27 cellular contexts compared by ENCODE assay signal in the genomic region with DNA sequence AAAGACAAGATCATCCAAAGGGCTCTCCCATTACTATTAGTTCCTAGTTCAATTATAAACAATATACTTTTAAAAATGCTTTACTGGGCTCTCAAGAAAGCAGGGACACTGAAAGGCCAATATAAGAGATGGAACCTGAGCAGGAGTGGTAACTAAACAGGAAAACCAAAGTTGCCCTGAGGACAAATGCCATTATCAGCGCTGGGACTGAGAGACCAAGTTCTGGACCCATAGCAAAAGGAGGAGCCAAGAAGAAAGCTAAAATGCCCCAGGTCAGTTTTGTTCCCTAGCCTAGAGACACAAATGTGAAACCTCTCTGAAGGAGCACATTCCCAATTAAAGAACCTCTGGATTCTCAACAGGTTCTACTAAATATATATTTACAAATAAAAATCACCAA.
"Had no signal": no experiment of that assay in that cellular context is flagged by ENCODE, and none has a peak within 500 bp of the region (broad histone marks: within the 10 kb centered on the region; RNA-seq: fewer than 3 reads in every experiment).

No MANE protein-coding gene starts in this region.

- DNase-seq: dermis blood vessel endothelial cell; effector memory CD4-positive, alpha-beta T cell; foreskin keratinocyte; heart left ventricle; hippocampal formation; midbrain; naive thymus-derived CD4-positive, alpha-beta T cell; nephron progenitor cell; nucleus accumbens; stimulated activated CD4-positive, alpha-beta T cell treated with anti-CD3 and anti-CD28 coated beads, Interleukin-12 subunit alpha, Interleukin-12 subunit beta, amount 100 ng/mL, for 4 hours; stimulated activated CD4-positive, alpha-beta T cell treated with anti-CD3 and anti-CD28 coated beads, Interleukin-1b, Interleukin-23, amount 100 ng/mL, for 48 hours; stimulated activated CD4-positive, alpha-beta T cell treated with anti-CD3 and anti-CD28 coated beads, Interleukin-4, amount 100 ng/mL, for 1 hour; stimulated activated CD8-positive, alpha-beta memory T cell treated with anti-CD3 and anti-CD28 coated beads, Interleukin-4, amount 100 ng/mL, for 48 hours; stimulated activated naive CD4-positive, alpha-beta T cell; stomach had no signal

- H3K4me1 ChIP-seq: foreskin keratinocyte, heart left ventricle, prostate gland, right atrium auricular region had no signal

- H3K27ac ChIP-seq: coronary artery, esophagus muscularis mucosa, foreskin keratinocyte, gastroesophageal sphincter, prostate gland, right atrium auricular region, stomach had no signal

- ATAC-seq: foreskin keratinocyte; gastroesophageal sphincter; naive thymus-derived CD4-positive, alpha-beta T cell; sciatic nerve had no signal

- H3K4me3 ChIP-seq: coronary artery, esophagus muscularis mucosa, gastroesophageal sphincter, heart left ventricle, lung, prostate gland, right atrium auricular region, smooth muscle cell, stomach, thyroid gland had no signal

- H3K27me3 Mint-ChIP-seq: naive thymus-derived CD4-positive, alpha-beta T cell; type B pancreatic cell had no signal

- H3K4me2 ChIP-seq: smooth muscle cell had no signal

- H3K36me3 Mint-ChIP-seq: naive thymus-derived CD4-positive, alpha-beta T cell; type B pancreatic cell had no signal

- H3K27me3 ChIP-seq: esophagus muscularis mucosa, foreskin keratinocyte, gastroesophageal sphincter, heart left ventricle, right atrium auricular region, stomach, thyroid gland had no signal

- H3K27ac Mint-ChIP-seq: naive thymus-derived CD4-positive, alpha-beta T cell; nephron progenitor cell; type B pancreatic cell had no signal

- H3K9me3 ChIP-seq: esophagus muscularis mucosa, gastroesophageal sphincter, heart left ventricle, prostate gland, right atrium auricular region, stomach, thyroid gland had no signal

- H3K4me3 Mint-ChIP-seq: naive thymus-derived CD4-positive, alpha-beta T cell; nephron progenitor cell; type B pancreatic cell had no signal

- FAIRE-seq: endothelial cell of umbilical vein, islet of Langerhans had no signal

- H3K9me3 Mint-ChIP-seq: naive thymus-derived CD4-positive, alpha-beta T cell; nephron progenitor cell; type B pancreatic cell had no signal

- H3K36me3 ChIP-seq: esophagus muscularis mucosa, gastroesophageal sphincter, heart left ventricle, prostate gland, right atrium auricular region, stomach, thyroid gland had no signal
